In genomic region chr12:57091633-57092528, GRCh38 we compare ENCODE assay signal across 1 cellular context.
TF ChIP-seq lines count a peak whose summit lies in the region.

No MANE protein-coding gene starts in this region.

TF ChIP-seq in IMR-90, 13 proteins besides CTCF, POLR2A, EP300 and RAD21:
- TF ChIP-seq NFE2L2 (IDR thresholded peaks at IDR 0.05; ENCODE audit: low read depth, low read length) (no peak), SMC3 (IDR thresholded peaks at IDR 0.05; ENCODE audit: low read depth, low read length) (no peak), USF2 (IDR thresholded peaks at IDR 0.05; ENCODE audit: low read depth, low read length) (no peak), MAZ (IDR thresholded peaks at IDR 0.05; ENCODE audit: borderline replicate concordance, low read depth, low read length) (no peak), MAFK (IDR thresholded peaks at IDR 0.05; ENCODE audit: low read depth, low read length) (no peak), CEBPB (IDR thresholded peaks at IDR 0.05; ENCODE audit: low read depth, low read length) (no peak), RFX5 (IDR thresholded peaks at IDR 0.05; ENCODE audit: low read depth, low read length) (no peak), RCOR1 (IDR thresholded peaks at IDR 0.05; ENCODE audit: insufficient replicate concordance, low read length) (no peak), ELK1 (IDR thresholded peaks at IDR 0.05; ENCODE audit: borderline replicate concordance, low read depth, low read length) (no peak), CHD1 (IDR thresholded peaks at IDR 0.05; ENCODE audit: low read depth, low read length) (no peak), BHLHE40 (IDR thresholded peaks at IDR 0.05; ENCODE audit: low read depth, low read length) (no peak), FOS (IDR thresholded peaks at IDR 0.05; ENCODE audit: low read depth, low read length) (no peak)
